In the genomic region with DNA sequence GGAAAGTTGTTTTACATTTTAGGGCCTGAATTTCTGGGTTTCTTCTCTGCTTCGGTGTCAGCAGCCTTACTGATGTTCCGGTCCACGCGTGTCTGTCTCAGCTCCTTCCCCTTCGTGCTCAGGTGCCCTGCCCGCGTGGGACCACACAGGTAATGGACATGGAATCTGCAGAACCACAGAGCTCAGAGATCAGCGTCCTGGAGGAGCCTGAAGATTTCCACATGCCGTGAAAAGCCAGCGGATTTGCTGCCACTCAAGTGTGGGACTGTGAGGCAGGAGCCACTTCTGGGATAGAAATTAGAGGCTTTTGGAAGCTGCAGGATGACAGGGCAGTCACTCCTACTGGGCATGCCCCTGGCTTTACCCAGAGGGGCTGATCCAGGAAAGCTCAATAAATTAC, we compare ENCODE assay signal across 18 cellular contexts.
"Had no signal": no experiment of that assay in that cellular context is flagged by ENCODE, and none has a peak within 500 bp of the region (broad histone marks: within the 10 kb centered on the region; RNA-seq: fewer than 3 reads in every experiment).

No MANE protein-coding gene starts in this region.

- H3K9ac ChIP-seq: SK-N-SH had no signal

- H3K9me3 ChIP-seq: SK-N-SH had no signal

- H3K4me2 ChIP-seq: SK-N-SH had no signal

- DNase-seq: KBM-7, NCI-H1092 treated with DMSO at 0.1 percent for 48 hours, NCI-H1436, NCI-H187, NCI-H2029, NCI-H2081 treated with DMSO at 0.1 percent for 48 hours, NCI-H2171, NCI-H226, NCI-H446, NCI-H510A, NCI-H524 treated with DMSO at 0.1 percent for 48 hours, NCI-H69, NCI-H774, PC-3, SHP77, SK-N-SH had no signal

- ATAC-seq: Panc1, PC-3 had no signal

- H3K27ac ChIP-seq: RWPE1 had no signal
